Comparison of ENCODE assay signal across 8 cellular contexts in genomic region chr5:134851307-134851923, GRCh38. TPM values are rescaled to one million over a fixed set of nuclear protein-coding genes. Genes with fewer than 3 reads are reported as not detected.
A peak's percentile ranks its signal among the peaks of the same experiment; 100 is the strongest.
DNase-seq lines count a peak whose midpoint lies in the region; ATAC-seq and TF ChIP-seq lines count a peak whose summit lies in the region.

No MANE protein-coding gene starts in this region.

- DNase-seq in NCI-H524 (lab: John Stamatoyannopoulos, UW) (peak; percentile 6 to 19), NCI-H524 treated with DMSO at 0.1 percent for 48 hours (lab: John Stamatoyannopoulos, UW) (no peak), MV-4-11 (lab: John Stamatoyannopoulos, UW) (peak; percentile 51), T47D (ENCODE audit: low read depth in 1 of 2, low spot score in 1 of 2) (peak; percentile 24 to 67), psoas muscle (no peak), GF-D8 (lab: John Stamatoyannopoulos, UW) (no peak), activated gamma-delta T cell treated with Interleukin-2 at 50 U/mL for 16 hours (no peak)
- no peak for DNase-seq in stimulated activated naive CD4-positive, alpha-beta T cell treated with Interleukin-2 at 50 U/mL for 16 hours (lab: John Stamatoyannopoulos, UW)

- WGBS in psoas muscle, 3 donors, result 32 to 46% (median 43%) methylated on average over 1 of the region's 1 CpG

- peak; percentile 10 for TF ChIP-seq CTCF in psoas muscle (IDR thresholded peaks at IDR 0.05)

- in situ Hi-C loops in T47D (cut with HindIII; ENCODE audit: low pct_unique_long_range_greater_than_20kb, low sequenced_read_pairs), result no loop called here

- H3K36me3 ChIP-seq in psoas muscle (ENCODE audit: insufficient read depth in 1 of 2, low read depth in 1 of 2), result peaks cover 8 to 63% of the 10 kb centered on the region in 2 donors

- ATAC-seq in psoas muscle, result peak in 2 of 4 donors; percentile 47 to 49

- H3K9me3 ChIP-seq in psoas muscle, result no peaks in the 10 kb centered on the region

- H3K27me3 ChIP-seq in psoas muscle (ENCODE audit: insufficient read depth in 3 of 3, low read length in 2 of 3), result no peaks in the 10 kb centered on the region

- intact Hi-C loops in psoas muscle (cut with DNase I), result no loop called here

- no peak overlapping the region for H3K4me3 ChIP-seq in psoas muscle

- no peak overlapping the region for H3K27ac ChIP-seq in psoas muscle

- peaks cover 12% of the 10 kb centered on the region for H3K4me1 ChIP-seq in psoas muscle

RNA-seq across cellular contexts. Expression of gene C5orf24, which starts 5.6 kb away (rescaled TPM):
- 10 to 100 TPM; 24.7 to 28.3 (median 25.3) TPM for total RNA-seq in psoas muscle
- 10 to 100 TPM; 16.0 to 31.4 (median 26.5) TPM for polyA plus RNA-seq in psoas muscle

RNA-seq across cellular contexts. Expression of gene TXNDC15, which starts 22.8 kb away (rescaled TPM):
- total RNA-seq in psoas muscle, result 10 to 100 TPM; 21.1 to 32.0 (median 26.6) TPM
- 10 to 100 TPM; 23.2 to 34.0 (median 28.6) TPM for polyA plus RNA-seq in psoas muscle

RNA-seq across cellular contexts. Expression of gene PCBD2, which starts 53.5 kb away (rescaled TPM):
- 10 to 100 TPM; 23.8 to 29.9 (median 26.0) TPM for total RNA-seq in psoas muscle
- polyA plus RNA-seq in psoas muscle, result 10 to 100 TPM in 2 of 3 donors, 1 to 10 TPM in 1; 8.9 to 21.1 (median 14.0) TPM

Comparison
In these comparisons a context has a peak if more than half of its experiments do, and no peak if none do; other contexts are left out.
1. DNase-seq: peak in NCI-H524 (2 of 2), MV-4-11 (single experiment) and T47D (2 of 2); none in NCI-H524 treated with DMSO at 0.1 percent for 48 hours (single experiment), psoas muscle (0 of 2), GF-D8 (single experiment), activated gamma-delta T cell treated with Interleukin-2 at 50 U/mL for 16 hours (single experiment) and stimulated activated naive CD4-positive, alpha-beta T cell treated with Interleukin-2 at 50 U/mL for 16 hours (single experiment).